Comparison of ENCODE assay signal across 10 cellular contexts in the genomic region with DNA sequence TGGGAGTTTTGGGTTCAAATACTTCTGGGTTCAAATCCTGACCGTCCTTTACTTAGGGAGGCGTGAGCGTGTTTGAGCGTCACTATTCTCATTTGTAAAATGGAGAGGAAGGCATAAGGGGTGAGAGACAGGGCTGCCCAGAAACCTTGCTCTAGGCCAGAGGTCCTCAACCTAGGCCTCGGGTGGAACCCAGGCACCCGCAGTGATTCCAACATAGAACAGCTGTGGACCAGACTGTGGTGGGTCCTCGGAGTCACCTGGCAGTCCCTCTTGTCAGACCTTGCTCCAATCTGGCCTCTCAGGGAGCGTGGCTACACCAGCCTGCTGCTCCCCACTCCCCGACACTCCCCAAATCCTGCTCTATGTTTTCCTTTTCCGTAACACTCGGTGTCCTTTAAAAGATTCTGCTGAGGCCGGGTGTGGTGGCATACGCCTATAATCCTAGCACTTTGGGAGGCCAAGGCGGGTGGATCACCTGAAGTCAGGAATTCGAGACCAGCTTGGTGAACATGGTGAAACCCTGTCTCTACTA.
"Had no signal": no experiment of that assay in that cellular context is flagged by ENCODE, and none has a peak within 500 bp of the region (broad histone marks: within the 10 kb centered on the region; RNA-seq: fewer than 3 reads in every experiment).

No MANE protein-coding gene starts in this region.

- H3K4me2 ChIP-seq: smooth muscle cell had no signal

- H3K4me1 ChIP-seq: foreskin keratinocyte, right atrium auricular region had no signal

- H3K9me3 Mint-ChIP-seq: endodermal cell; immature natural killer cell; naive thymus-derived CD8-positive, alpha-beta T cell; stimulated activated effector memory CD8-positive, alpha-beta T cell treated with anti-CD3 and anti-CD28 coated beads, Interleukin-12 subunit alpha, Interleukin-12 subunit beta, amount 100 ng/mL, for 72 hours; stimulated activated naive CD8-positive, alpha-beta T cell treated with anti-CD3 and anti-CD28 coated beads, Interleukin-15, Interleukin-2, amounts not matched to agents 100 ng/mL and 50 ng/mL, for 24 hours had no signal

- H3K27ac ChIP-seq: coronary artery, foreskin keratinocyte, right atrium auricular region, tibial artery had no signal

- H3K36me3 Mint-ChIP-seq: immature natural killer cell; naive thymus-derived CD8-positive, alpha-beta T cell; stimulated activated effector memory CD8-positive, alpha-beta T cell treated with anti-CD3 and anti-CD28 coated beads, Interleukin-12 subunit alpha, Interleukin-12 subunit beta, amount 100 ng/mL, for 72 hours had no signal

- H3K4me1 Mint-ChIP-seq: endodermal cell had no signal

- H3K36me3 ChIP-seq: right atrium auricular region, tibial artery had no signal

- H3K9me3 ChIP-seq: right atrium auricular region, tibial artery had no signal

- H3K4me3 ChIP-seq: coronary artery, right atrium auricular region, smooth muscle cell, tibial artery had no signal

- H3K27ac Mint-ChIP-seq: endodermal cell; immature natural killer cell; stimulated activated effector memory CD8-positive, alpha-beta T cell treated with anti-CD3 and anti-CD28 coated beads, Interleukin-12 subunit alpha, Interleukin-12 subunit beta, amount 100 ng/mL, for 72 hours; stimulated activated naive CD8-positive, alpha-beta T cell treated with anti-CD3 and anti-CD28 coated beads, Interleukin-15, Interleukin-2, amounts not matched to agents 100 ng/mL and 50 ng/mL, for 24 hours had no signal

- H3K27me3 ChIP-seq: foreskin keratinocyte, right atrium auricular region had no signal

- H3K4me3 Mint-ChIP-seq: endodermal cell; immature natural killer cell; naive thymus-derived CD8-positive, alpha-beta T cell; stimulated activated effector memory CD8-positive, alpha-beta T cell treated with anti-CD3 and anti-CD28 coated beads, Interleukin-12 subunit alpha, Interleukin-12 subunit beta, amount 100 ng/mL, for 72 hours; stimulated activated naive CD8-positive, alpha-beta T cell treated with anti-CD3 and anti-CD28 coated beads, Interleukin-15, Interleukin-2, amounts not matched to agents 100 ng/mL and 50 ng/mL, for 24 hours had no signal
